Comparison of ENCODE assay signal across 1 cellular context in the genomic region with DNA sequence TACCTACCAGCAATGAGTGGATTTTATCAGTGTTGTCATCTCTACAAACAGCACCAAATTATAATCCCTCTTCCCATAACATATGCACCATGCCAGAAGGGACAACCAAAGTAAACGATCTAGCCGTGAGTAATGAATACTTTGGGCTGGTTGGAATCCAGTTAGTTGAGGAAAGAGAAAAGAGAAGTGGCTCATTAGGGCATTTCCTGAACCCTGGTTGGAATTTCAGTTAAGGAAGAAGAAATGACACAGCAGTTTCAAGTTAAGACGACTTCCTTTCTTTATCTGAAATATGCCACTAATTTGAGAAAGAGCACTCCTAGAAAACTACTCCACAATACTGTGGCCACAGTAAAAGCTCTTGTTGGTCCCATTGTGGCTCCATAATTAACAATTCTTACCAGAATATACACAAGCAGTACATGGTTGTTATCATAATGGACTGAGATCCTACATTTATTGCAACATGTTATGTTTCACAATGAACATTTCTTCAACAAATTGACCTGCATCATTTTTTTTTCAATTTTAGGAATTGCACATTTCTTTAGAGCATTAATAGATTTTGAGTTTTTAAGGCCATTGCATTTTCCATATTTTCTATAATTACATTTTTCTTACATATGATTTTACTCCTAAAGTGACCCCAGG.
TF ChIP-seq lines count a peak whose summit lies in the region.

A gene with protein sequence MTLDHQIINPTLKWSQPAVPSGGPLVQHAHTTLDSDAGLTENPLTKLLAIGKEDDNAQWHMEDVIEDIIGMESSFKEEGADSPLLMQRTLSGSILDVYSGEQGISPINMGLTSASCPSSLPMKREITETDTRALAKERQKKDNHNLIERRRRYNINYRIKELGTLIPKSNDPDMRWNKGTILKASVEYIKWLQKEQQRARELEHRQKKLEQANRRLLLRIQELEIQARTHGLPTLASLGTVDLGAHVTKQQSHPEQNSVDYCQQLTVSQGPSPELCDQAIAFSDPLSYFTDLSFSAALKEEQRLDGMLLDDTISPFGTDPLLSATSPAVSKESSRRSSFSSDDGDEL (minus strand): TSS at position 138 of the 651 bp plus-strand sequence. CDS start 46,322 bp downstream, outside the sequence.

TF ChIP-seq in GM12878, 131 proteins besides CTCF, POLR2A, EP300 and RAD21:
- peak; percentile 35; the same call in 1 of the 2 replicates for TF ChIP-seq SPI1 (IDR thresholded peaks at IDR 0.05; ENCODE audit: borderline replicate concordance, insufficient read depth, low read depth, low read length)
- TF ChIP-seq CHD2 (IDR thresholded peaks at IDR 0.05; ENCODE audit: borderline replicate concordance, low read depth, low read length), result no peak
